8 cellular contexts compared by ENCODE assay signal in the genomic region with DNA sequence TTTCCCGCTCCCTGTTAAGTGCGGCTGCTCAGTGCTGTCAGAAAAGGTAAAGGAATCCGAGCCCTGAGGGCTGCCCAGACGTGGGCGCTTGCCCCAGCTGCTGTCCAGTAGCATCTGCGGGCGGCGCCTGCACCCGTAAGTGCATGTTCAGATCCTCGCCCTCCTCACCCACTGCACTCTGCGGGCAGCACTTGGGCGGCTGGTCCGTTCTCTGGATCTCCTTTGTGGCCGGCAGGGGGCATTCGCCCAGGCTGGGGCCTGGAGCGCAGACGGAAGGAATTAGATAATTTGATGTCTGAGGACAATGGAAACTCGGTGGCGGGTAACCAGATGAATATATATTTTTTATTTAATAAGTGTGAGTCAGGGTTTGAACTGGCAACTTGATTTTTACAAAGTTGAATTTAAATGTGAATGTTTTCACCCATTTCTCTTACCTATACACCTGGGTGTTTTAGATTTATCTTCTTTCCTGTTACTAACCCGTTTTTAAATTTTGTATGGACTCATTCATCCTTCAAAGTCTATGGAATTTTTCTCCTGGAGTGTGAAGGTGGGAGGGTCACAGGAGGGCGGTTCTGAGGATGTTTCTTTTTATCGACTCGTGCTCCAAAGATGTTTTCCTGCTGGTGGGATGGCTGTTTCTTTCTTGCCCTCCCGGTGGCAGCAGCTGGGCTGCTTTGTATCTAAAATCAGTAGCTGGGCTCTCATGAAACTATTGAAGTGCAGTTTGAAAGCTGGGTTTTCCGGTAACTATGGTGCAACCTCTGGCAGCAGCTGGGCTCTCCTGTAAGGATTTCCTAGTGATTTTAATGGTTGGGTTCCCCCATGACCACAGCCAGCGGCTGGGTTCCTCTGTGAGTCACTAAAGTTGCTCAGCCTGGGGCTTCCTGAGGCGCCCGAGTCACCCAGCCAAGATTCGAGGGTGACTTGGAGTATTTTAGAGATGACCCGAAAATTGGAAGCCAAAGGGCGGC.
DNase-seq lines count a peak whose midpoint lies in the region; ATAC-seq and TF ChIP-seq lines count a peak whose summit lies in the region.
"Not testable (repeated sequence)": the region's sequence is repeated elsewhere in the genome, so short reads cannot be mapped to it uniquely, and the experiment has no call there.

No MANE protein-coding gene starts in this region.

- peak overlapping the region; percentile 92 for H3K27ac Mint-ChIP-seq in mesothelial cell of epicardium

- peak; percentile 76 for DNase-seq in AG20443 (ENCODE audit: low spot score)
- peak; percentile 72 for DNase-seq in HCEC 1CT
- DNase-seq in NCI-H69 (lab: John Stamatoyannopoulos, UW): peak; percentile 12
- peak; percentile 47 for DNase-seq in WERI-Rb-1
- peak; percentile 39 to 53 for DNase-seq in breast epithelium (ENCODE audit: low spot score in 2 of 2)
- not testable (repeated sequence) for DNase-seq in Right ventricle myocardium inferior (ENCODE audit: missing footprints)
- peak in 1 of 2 experiments; percentile 69 for DNase-seq in mesothelial cell of epicardium (ENCODE audit: low spot score in 2 of 2, unreplicated experiment in 2 of 2)
- DNase-seq in stimulated activated CD4-positive, alpha-beta T cell treated with anti-CD3 and anti-CD28 coated beads, Interleukin-2, amount 100 ng/mL, for 24 hours: peak; percentile 7 to 47

- H3K27ac ChIP-seq in WERI-Rb-1, breast epithelium: not testable (repeated sequence)

- peak; percentile 64 for ATAC-seq in Right ventricle myocardium inferior

- H3K36me3 Mint-ChIP-seq in mesothelial cell of epicardium: peaks cover 19% of the 10 kb centered on the region

- H3K4me1 Mint-ChIP-seq in mesothelial cell of epicardium: peaks cover 13% of the 10 kb centered on the region

- TF ChIP-seq CTCF in WERI-Rb-1 (IDR thresholded peaks at IDR 0.05; ENCODE audit: low read depth, low read length) (peak; percentile 52), breast epithelium (IDR thresholded peaks at IDR 0.05) (peak in 2 of 3 donors; percentile 22 to 45), mesothelial cell of epicardium (IDR thresholded peaks at IDR 0.05; ENCODE audit: unreplicated experiment) (peak; percentile 70)

- H3K4me3 ChIP-seq in WERI-Rb-1 (ENCODE audit: low read depth, low read length); breast epithelium: not testable (repeated sequence)

- TF ChIP-seq POLR2A in breast epithelium (IDR thresholded peaks at IDR 0.05): not testable (repeated sequence)

- not testable (repeated sequence) for H3K27me3 Mint-ChIP-seq in mesothelial cell of epicardium (ENCODE audit: low read depth)

- not testable (repeated sequence) for H3K9me3 Mint-ChIP-seq in mesothelial cell of epicardium

- not testable (repeated sequence) for H3K4me1 ChIP-seq in breast epithelium

- H3K9me3 ChIP-seq in WERI-Rb-1 (ENCODE audit: severe bottlenecking); breast epithelium: not testable (repeated sequence)

- intact Hi-C loops in breast epithelium (cut with DNase I; ENCODE audit: low total_unique reads); Right ventricle myocardium inferior (cut with DNase I): not testable (repeated sequence)

- peak overlapping the region; percentile 15 for H3K4me3 Mint-ChIP-seq in mesothelial cell of epicardium

- not testable (repeated sequence) for H3K36me3 ChIP-seq in WERI-Rb-1, breast epithelium

- H3K27me3 ChIP-seq in WERI-Rb-1 (ENCODE audit: insufficient read depth, low read depth, severe bottlenecking); breast epithelium: not testable (repeated sequence)
